ENCODE assay signal across 8 cellular contexts in the genomic region with DNA sequence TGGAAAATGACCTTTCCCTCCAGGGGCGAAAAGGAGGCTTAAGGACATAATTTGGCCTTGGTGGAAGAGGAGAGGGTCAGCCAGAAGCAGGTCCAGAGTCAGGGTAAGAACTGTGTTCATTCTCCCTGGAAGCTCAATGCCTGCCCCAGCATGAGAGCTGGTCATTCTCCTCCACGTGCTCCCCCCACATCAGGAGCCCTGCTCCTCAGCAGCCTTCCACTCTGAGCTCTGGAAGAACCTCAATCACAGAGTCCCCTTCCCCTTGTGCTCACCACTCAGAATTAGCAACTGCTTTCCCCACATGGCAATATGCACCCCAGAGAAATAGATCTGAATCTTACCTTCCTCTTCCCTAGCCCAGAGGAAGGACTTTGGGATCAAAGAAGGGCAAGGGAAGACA.
"Had no signal": no experiment of that assay in that cellular context is flagged by ENCODE, and none has a peak within 500 bp of the region (broad histone marks: within the 10 kb centered on the region; RNA-seq: fewer than 3 reads in every experiment).

No MANE protein-coding gene starts in this region.

- DNase-seq: GDM1, GF-D8 had no signal

- ATAC-seq: GM12878 had no signal

- H3K4me3 ChIP-seq: GM12878 had no signal

- FAIRE-seq: G401.6, GM12878, GM12891, GM12892, GM18507, GM19239 had no signal
